Comparison of ENCODE assay signal across 8 cellular contexts in the genomic region with DNA sequence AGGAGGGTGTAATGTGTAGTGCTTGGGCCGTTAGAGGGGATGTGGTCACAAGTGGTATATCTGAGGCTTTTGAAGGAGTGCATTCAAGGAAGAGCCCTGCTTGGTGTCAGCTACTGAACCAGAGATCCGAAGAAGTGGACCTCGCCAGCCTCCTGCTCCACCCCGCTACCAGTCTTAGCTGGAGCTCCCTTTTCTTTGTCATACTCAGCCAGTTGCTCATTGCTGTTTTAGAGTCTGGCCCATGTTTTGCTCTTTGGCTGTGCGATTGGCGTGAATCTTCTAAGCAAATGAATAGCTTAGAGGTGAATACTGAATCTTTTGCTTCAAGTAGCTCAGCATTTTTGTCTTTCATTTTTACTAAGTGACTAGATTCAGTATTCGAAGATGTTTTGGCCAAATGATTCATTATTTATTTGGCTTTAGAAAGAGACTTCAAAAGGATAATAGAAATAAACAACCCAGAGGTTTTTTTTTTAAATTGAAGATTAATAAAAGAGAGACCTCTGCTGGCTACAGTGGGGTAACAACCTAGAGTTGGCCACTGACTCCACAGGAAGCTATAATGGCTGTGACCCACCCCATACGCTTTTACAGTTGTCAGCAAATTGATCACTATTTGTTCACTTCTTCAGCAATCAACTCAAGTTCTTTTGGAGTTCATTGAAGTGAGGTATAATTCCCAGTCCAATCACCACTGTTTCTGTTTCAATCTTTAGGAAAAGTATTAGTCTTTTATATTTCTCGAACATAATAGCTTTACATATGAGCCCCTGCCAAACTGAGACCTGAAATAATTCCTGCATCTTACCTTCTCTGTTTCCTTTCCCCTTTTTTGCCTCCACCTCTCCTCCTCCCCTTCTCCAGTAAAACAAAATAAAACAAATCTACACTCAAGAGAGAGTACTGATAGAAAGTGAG. TPM values are rescaled to one million over a fixed set of nuclear protein-coding genes. Genes with fewer than 3 reads are reported as not detected.
A peak's percentile ranks its signal among the peaks of the same experiment; 100 is the strongest.
DNase-seq lines count a peak whose midpoint lies in the region; ATAC-seq, FAIRE-seq and TF ChIP-seq lines count a peak whose summit lies in the region.

No MANE protein-coding gene starts in this region.

- POLR2A ChIA-PET in AG04449 (lab: Yijun Ruan, JAX): interaction anchor here (0.6 to 1.3 kb wide), 4 partner anchors 10 to 13 kb away, joined by 3 to 6 read pairs (median 3); no protein-coding TSS in a partner anchor

- H3K4me1 ChIP-seq in gastroesophageal sphincter: peaks cover 0 to 30% (median 7%) of the 10 kb centered on the region in 3 donors

- TF ChIP-seq POLR2A in GM12892 (IDR thresholded peaks at IDR 0.05; ENCODE audit: low read depth, low read length): peak; percentile 54; the same call in 1 of the 2 replicates
- TF ChIP-seq POLR2A in gastroesophageal sphincter (IDR thresholded peaks at IDR 0.05): no peak

- WGBS in gastroesophageal sphincter (ENCODE audit: low coverage in 1 of 2), 2 donors: 28 to 36% methylated on average over 8 to 9 of the region's 9 CpGs

- ATAC-seq in HG02884 (IDR thresholded peaks at IDR 0.05; ENCODE audit: unreplicated experiment) (peak; percentile 80), gastroesophageal sphincter (peak; percentile 69)

- no peaks in the 10 kb centered on the region for H3K9me3 Mint-ChIP-seq in progenitor cell of endocrine pancreas (ENCODE audit: low read depth)

- CTCF ChIA-PET in AG04449 (lab: Yijun Ruan, JAX): interaction anchor here (0.6 to 6.1 kb wide), 36 partner anchors 10 to 636 kb away, joined by 3 to 50 read pairs (median 4); partner anchors contain the start of genes APOLD1, CDKN1B and DDX47

- peaks cover 21% of the 10 kb centered on the region for H3K4me1 Mint-ChIP-seq in progenitor cell of endocrine pancreas (ENCODE audit: low read depth)

- FAIRE-seq in GM12892 (lab: Jason Lieb, UNC): peak; percentile 90

- TF ChIP-seq CTCF in AG04449 (IDR thresholded peaks at IDR 0.05; ENCODE audit: insufficient read depth, low read length, missing control alignments): peak; percentile 36
- TF ChIP-seq CTCF in gastroesophageal sphincter (IDR thresholded peaks at IDR 0.05): peak; percentile 43 to 74 (median 48)
- peak; percentile 82 for TF ChIP-seq CTCF in progenitor cell of endocrine pancreas (IDR thresholded peaks at IDR 0.05; ENCODE audit: unreplicated experiment)

- H3K27me3 Mint-ChIP-seq in progenitor cell of endocrine pancreas: no peaks in the 10 kb centered on the region

- no peak overlapping the region for H3K4me3 Mint-ChIP-seq in progenitor cell of endocrine pancreas (ENCODE audit: low read depth)

- no peak for DNase-seq in AG04449 (ENCODE audit: low read depth, low spot score)
- DNase-seq in GM12892 (ENCODE audit: insufficient read length): no peak
- DNase-seq in NCI-H526 (lab: John Stamatoyannopoulos, UW): peak; percentile 33 to 61
- peak; percentile 77 for DNase-seq in activated effector memory CD4-positive, alpha-beta T cell treated with anti-CD3 and anti-CD28 coated beads, Interleukin-2, amount 50 U/mL, for 16 hours
- no peak for DNase-seq in progenitor cell of endocrine pancreas (ENCODE audit: low spot score, unreplicated experiment)
- DNase-seq in NCI-H2196 treated with DMSO at 0.1 percent for 48 hours (lab: John Stamatoyannopoulos, UW; ENCODE audit: unreplicated experiment): no peak

- H3K4me3 ChIP-seq in AG04449 (ENCODE audit: low read depth, low read length): peak overlapping the region; percentile 16; the same call in 1 of the 2 replicates
- H3K4me3 ChIP-seq in gastroesophageal sphincter: no peak overlapping the region

- peak overlapping the region; percentile 60 for H3K27ac Mint-ChIP-seq in progenitor cell of endocrine pancreas

- peaks cover under 1% of the 10 kb centered on the region for H3K36me3 Mint-ChIP-seq in progenitor cell of endocrine pancreas (ENCODE audit: insufficient read depth)

- no peak for TF ChIP-seq EP300 in gastroesophageal sphincter (IDR thresholded peaks at IDR 0.05)

- no peaks in the 10 kb centered on the region for H3K27me3 ChIP-seq in gastroesophageal sphincter

- no peaks in the 10 kb centered on the region for H3K9me3 ChIP-seq in gastroesophageal sphincter

- no peaks in the 10 kb centered on the region for H3K36me3 ChIP-seq in gastroesophageal sphincter

- peak overlapping the region in 3 of 4 donors; percentile 56 to 66 (median 57) for H3K27ac ChIP-seq in gastroesophageal sphincter

RNA-seq across cellular contexts. Expression of gene CDKN1B, which starts 19.9 kb away (rescaled TPM):
- 15.1 TPM for polyA plus RNA-seq in GM12892 (2012; ENCODE audit: missing spikeins)
- 100 to 1,000 TPM in 1 of 4 donors, 10 to 100 TPM in 3; 62.6 to 103 (median 73.0) TPM for total RNA-seq in gastroesophageal sphincter
- 36.7 and 40.8 TPM in 2 replicates for total RNA-seq in progenitor cell of endocrine pancreas

RNA-seq across cellular contexts. Expression of gene GPR19, which starts 41.0 kb away (rescaled TPM):
- polyA plus RNA-seq in GM12892 (2012; ENCODE audit: missing spikeins): 1.3 TPM
- total RNA-seq in gastroesophageal sphincter: under 1 TPM in 2 of 4 donors, not detected in 2; 0.32 to 0.54 TPM
- total RNA-seq in progenitor cell of endocrine pancreas: 1.2 and 2.0 TPM in 2 replicates

RNA-seq across cellular contexts. Expression of gene APOLD1, which starts 48.4 kb away (rescaled TPM):
- 2.6 TPM for polyA plus RNA-seq in GM12892 (2012; ENCODE audit: missing spikeins)
- total RNA-seq in gastroesophageal sphincter (10 to 100 TPM; 16.2 to 33.4 (median 22.8) TPM), progenitor cell of endocrine pancreas (5.3 and 5.4 TPM in 2 replicates)

Comparison
In these comparisons a context has a peak if more than half of its experiments do, and no peak if none do; other contexts are left out.
1. DNase-seq: peak in NCI-H526 (2 of 2) and activated effector memory CD4-positive, alpha-beta T cell treated with anti-CD3 and anti-CD28 coated beads, Interleukin-2, amount 50 U/mL, for 16 hours (single experiment); none in AG04449 (single experiment), GM12892 (single experiment), progenitor cell of endocrine pancreas (single experiment) and NCI-H2196 treated with DMSO at 0.1 percent for 48 hours (single experiment).
2. Peak in every context shown above with its lines, with median percentiles within 50 percentile points of each other: CTCF ChIP-seq.